In the genomic region with DNA sequence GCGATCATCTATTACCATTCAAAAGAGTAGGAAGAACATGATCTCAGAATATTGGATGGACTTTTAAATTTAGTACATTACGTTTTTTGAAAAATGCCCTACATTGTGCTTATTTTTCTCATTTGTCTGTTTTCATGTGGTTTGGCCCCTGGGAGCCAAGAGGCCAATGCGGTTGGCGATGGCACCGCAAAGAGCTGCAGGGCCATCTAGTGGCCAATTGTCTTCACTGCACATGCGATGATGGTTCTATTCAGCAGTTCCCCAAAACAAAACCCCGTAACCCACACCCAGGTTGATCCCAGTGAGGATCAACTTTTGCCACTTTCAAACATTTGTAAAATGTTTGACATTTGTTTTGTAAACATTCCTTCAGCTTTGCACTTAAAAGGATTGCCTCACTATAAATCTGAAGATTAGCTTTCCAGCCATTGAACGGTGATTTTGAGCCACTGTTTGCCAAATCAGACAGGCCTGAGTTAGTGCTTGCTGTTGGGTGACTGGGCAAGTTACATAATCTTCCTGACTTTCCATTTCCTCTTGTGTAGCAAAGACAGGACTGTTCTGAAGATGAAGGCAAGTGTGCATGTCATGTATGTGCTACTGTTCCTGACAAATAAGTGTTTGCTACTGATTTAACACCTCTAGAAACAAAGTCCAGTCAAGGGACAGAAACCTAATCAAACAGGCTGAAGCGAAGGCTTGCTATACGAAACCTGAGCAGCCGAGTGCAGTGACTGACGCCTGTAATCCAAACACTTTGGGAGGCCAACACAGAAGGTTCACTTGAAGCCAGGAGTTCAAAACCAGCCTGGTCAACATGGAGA, we compare ENCODE assay signal across 8 cellular contexts. TPM values are rescaled to one million over a fixed set of nuclear protein-coding genes. Genes with fewer than 3 reads are reported as not detected.
DNase-seq lines count a peak whose midpoint lies in the region; ATAC-seq and TF ChIP-seq lines count a peak whose summit lies in the region.

No MANE protein-coding gene starts in this region.

- H3K9me3 ChIP-seq in Panc1 (ENCODE audit: control insufficient read depth, insufficient read depth, low read depth, low read length) (no peaks in the 10 kb centered on the region), neural cell (ENCODE audit: low read length) (no peaks in the 10 kb centered on the region)

- in situ Hi-C loops in Panc1 (cut with HindIII; ENCODE audit: low pct_unique_long_range_greater_than_20kb, low sequenced_read_pairs), result no loop called here

- peak; percentile 95 for TF ChIP-seq CTCF in Panc1 (IDR thresholded peaks at IDR 0.05)
- peak; percentile 95 for TF ChIP-seq CTCF in fibroblast of pulmonary artery (IDR thresholded peaks at IDR 0.05; ENCODE audit: low read length, missing control alignments)
- peak; percentile 89 for TF ChIP-seq CTCF in neural cell (IDR thresholded peaks at IDR 0.05; ENCODE audit: poor library complexity, severe bottlenecking)

- H3F3A ChIP-seq in neural cell (ENCODE audit: insufficient read depth, low read length, poor library complexity, severe bottlenecking), result no peaks in the 10 kb centered on the region

- intact Hi-C loops in Panc1 (cut with micrococcal nuclease; ENCODE audit: unreplicated experiment), result loop anchor here (5.0 kb wide), 1 partner anchor 227 kb away; no protein-coding TSS in a partner anchor

- H3K4me1 Mint-ChIP-seq in stimulated activated naive B cell treated with anti-CD40 and anti-IgM and Interleukin-4, amounts not matched to agents 10 μg/mL and 1 μg/mL and 100 μg/mL, for 72 hours, result peaks cover 5 to 26% of the 10 kb centered on the region in 2 donors

- H3K79me2 ChIP-seq in neural cell (replicated peaks; ENCODE audit: insufficient read depth, low read length), result no peaks in the 10 kb centered on the region

- ATAC-seq in Panc1 (peak; percentile 87), GM19395 (IDR thresholded peaks at IDR 0.05; ENCODE audit: unreplicated experiment) (no peak)
- peak; percentile 84 to 89 for ATAC-seq in stimulated activated naive B cell treated with anti-CD40 and anti-IgM and Interleukin-4, amounts not matched to agents 10 μg/mL and 1 μg/mL and 100 μg/mL, for 72 hours (replicated peaks)

- no peak overlapping the region for H3K4me3 ChIP-seq in Panc1 (ENCODE audit: low read depth in 2 of 2, low read length in 2 of 2)
- H3K4me3 ChIP-seq in fibroblast of pulmonary artery (replicated peaks; ENCODE audit: low read depth, low read length), result no peak overlapping the region
- H3K4me3 ChIP-seq in neural cell (ENCODE audit: low read length), result no peak overlapping the region

- POLR2A ChIA-PET in Panc1 (lab: Charles Lee), result interaction anchor here (0.6 kb wide), 1 partner anchor 311 kb away, joined by 3 read pairs; no protein-coding TSS in a partner anchor

- H3K4me2 ChIP-seq in neural cell (ENCODE audit: low read length), result no peak overlapping the region

- no peak overlapping the region for H3K27ac Mint-ChIP-seq in stimulated activated naive B cell treated with anti-CD40 and anti-IgM and Interleukin-4, amounts not matched to agents 10 μg/mL and 1 μg/mL and 100 μg/mL, for 72 hours

- H3K9me2 ChIP-seq in neural cell (ENCODE audit: insufficient read depth, low read length), result no peaks in the 10 kb centered on the region

- H3K9me3 Mint-ChIP-seq in stimulated activated naive B cell treated with anti-CD40 and anti-IgM and Interleukin-4, amounts not matched to agents 10 μg/mL and 1 μg/mL and 100 μg/mL, for 72 hours, result no peaks in the 10 kb centered on the region

- H3K36me3 ChIP-seq in Panc1 (ENCODE audit: control insufficient read depth, insufficient read depth, low read length) (no peaks in the 10 kb centered on the region), neural cell (ENCODE audit: insufficient read depth, low read length) (no peaks in the 10 kb centered on the region)

- no peak overlapping the region for H3K9ac ChIP-seq in neural cell (ENCODE audit: low read length)

- H4K20me1 ChIP-seq in neural cell (ENCODE audit: insufficient read depth), result no peaks in the 10 kb centered on the region

- BruUV-seq in Panc1 (replicated peaks; lab: Mats Ljungman, UMichigan), result no TSS peak

- no peaks in the 10 kb centered on the region for H3K27me3 Mint-ChIP-seq in stimulated activated naive B cell treated with anti-CD40 and anti-IgM and Interleukin-4, amounts not matched to agents 10 μg/mL and 1 μg/mL and 100 μg/mL, for 72 hours

- H3K4me3 Mint-ChIP-seq in stimulated activated naive B cell treated with anti-CD40 and anti-IgM and Interleukin-4, amounts not matched to agents 10 μg/mL and 1 μg/mL and 100 μg/mL, for 72 hours, result no peak overlapping the region

- CTCF ChIA-PET in Panc1 (lab: Charles Lee), result interaction anchor here (0.6 kb wide), 1 partner anchor 32 kb away, joined by 3 read pairs; no protein-coding TSS in a partner anchor

- no peak overlapping the region for H2AFZ ChIP-seq in neural cell (ENCODE audit: low read depth, low read length)

- H3K4me1 ChIP-seq in Panc1 (ENCODE audit: control insufficient read depth, insufficient read depth, low read length), result no peaks in the 10 kb centered on the region

- H3K36me3 Mint-ChIP-seq in stimulated activated naive B cell treated with anti-CD40 and anti-IgM and Interleukin-4, amounts not matched to agents 10 μg/mL and 1 μg/mL and 100 μg/mL, for 72 hours, result peaks cover 7 to 14% of the 10 kb centered on the region in 2 donors

- DNase-seq in COR-L47 (lab: John Stamatoyannopoulos, UW) (peak; percentile 70), HK-2 (ENCODE audit: unreplicated experiment) (peak; percentile 54), Panc1 (ENCODE audit: low read depth, low spot score) (peak; percentile 60), activated T-helper 1 cell treated with Interleukin-2 at 50 U/mL for 16 hours (ENCODE audit: low read depth) (peak; percentile 51), fibroblast of pulmonary artery (ENCODE audit: low read depth) (peak; percentile 84)
- DNase-seq in stimulated activated naive B cell treated with anti-CD40 and anti-IgM and Interleukin-4, amounts not matched to agents 10 μg/mL and 1 μg/mL and 100 μg/mL, for 72 hours, result peak; percentile 54

- TF ChIP-seq EP300 in neural cell (conservative IDR thresholded peaks at IDR 0.05; ENCODE audit: poor library complexity, severe bottlenecking), result no peak

- no peaks in the 10 kb centered on the region for H3K27me3 ChIP-seq in Panc1 (ENCODE audit: control insufficient read depth, insufficient read depth, low read length)
- no peaks in the 10 kb centered on the region for H3K27me3 ChIP-seq in neural cell (ENCODE audit: insufficient read depth, low read depth, low read length)

- TF ChIP-seq RAD21 in neural cell (conservative IDR thresholded peaks at IDR 0.05), result peak; percentile 91

- H3K27ac ChIP-seq in Panc1 (ENCODE audit: low read length) (no peak overlapping the region), neural cell (ENCODE audit: low read length) (no peak overlapping the region)

TF ChIP-seq in neural cell, 6 proteins besides CTCF, POLR2A, EP300 and RAD21:
- peak; percentile 89 for TF ChIP-seq SMC3 (conservative IDR thresholded peaks at IDR 0.05; ENCODE audit: poor library complexity)
- TF ChIP-seq POLR2AphosphoS5 (IDR thresholded peaks at IDR 0.05), result no peak

RNA-seq across cellular contexts. Expression of a gene that starts 29.2 kb away (rescaled TPM):
- total RNA-seq in Panc1 (2021; ENCODE audit: unreplicated experiment), result 48.8 TPM
- 43.2 TPM for polyA plus RNA-seq in Panc1 (2012; ENCODE audit: insufficient read length)
- 14.7 and 19.0 TPM in 2 replicates for polyA plus RNA-seq in neural cell
- polyA minus RNA-seq in neural cell, result 28.8 and 29.5 TPM in 2 replicates

RNA-seq across cellular contexts. Expression of a gene that starts 53.8 kb away (rescaled TPM):
- total RNA-seq in Panc1 (2021; ENCODE audit: unreplicated experiment), result 7.3 TPM
- 5.3 TPM for polyA plus RNA-seq in Panc1 (2012; ENCODE audit: insufficient read length)
- polyA plus RNA-seq in neural cell, result 2.6 and 2.9 TPM in 2 replicates
- 7.3 TPM in 2 replicates for polyA minus RNA-seq in neural cell

RNA-seq across cellular contexts. Expression of a gene that starts 57.1 kb away (rescaled TPM):
- 18.1 TPM for total RNA-seq in Panc1 (2021; ENCODE audit: unreplicated experiment)
- polyA plus RNA-seq in Panc1 (2012; ENCODE audit: insufficient read length), result 6.7 TPM
- polyA plus RNA-seq in neural cell, result 23.1 and 24.8 TPM in 2 replicates
- 32.6 and 34.2 TPM in 2 replicates for polyA minus RNA-seq in neural cell
